17 cellular contexts compared by ENCODE assay signal in genomic region chr16:83599789-83600462, GRCh38.
DNase-seq lines count a peak whose midpoint lies in the region; ATAC-seq, FAIRE-seq and TF ChIP-seq lines count a peak whose summit lies in the region.
"Had no signal": no experiment of that assay in that cellular context is flagged by ENCODE, and none has a peak within 500 bp of the region (broad histone marks: within the 10 kb centered on the region; RNA-seq: fewer than 3 reads in every experiment).

No MANE protein-coding gene starts in this region.

- no peak overlapping the region for H4K91ac ChIP-seq in H9 (ENCODE audit: insufficient read length, low read depth, low read length)

- H3K4me3 ChIP-seq in bronchial epithelial cell (ENCODE audit: low read depth, low read length) (no peak overlapping the region), psoas muscle (peak overlapping the region; percentile 42)

- H3K9me3 Mint-ChIP-seq in H9: peaks cover 2 to 5% of the 10 kb centered on the region in 2 experiments; a peak in 2 of 5 replicates

- no peak overlapping the region for H3K9ac ChIP-seq in H9 (ENCODE audit: extremely low read depth, insufficient read length, low read length)

- 0 out of 7 replicates have a peak, but pooled peaks cover 0 to 2% (median 0%) of the 10 kb centered on the region in 3 experiments for H3K36me3 Mint-ChIP-seq in H9 (ENCODE audit: insufficient read depth in 1 of 3, low read depth in 3 of 3)

- H3K18ac ChIP-seq in H9 (ENCODE audit: insufficient read length, low read depth, low read length): no peak overlapping the region

- no peak overlapping the region for H3K27ac Mint-ChIP-seq in H9

- H2BK5ac ChIP-seq in H9 (ENCODE audit: insufficient read length, low read length): no peak overlapping the region

- DNase-seq in DMS53 (lab: John Stamatoyannopoulos, UW) (peak; percentile 65), H9 (peak; percentile 10), bronchial epithelial cell (ENCODE audit: low read depth) (no peak), psoas muscle (peak in 1 of 2 donors; percentile 52), ureter (ENCODE audit: low spot score) (no peak), urothelium cell line (ENCODE audit: low spot score) (no peak)
- no peak for DNase-seq in stimulated activated CD8-positive, alpha-beta memory T cell treated with anti-CD3 and anti-CD28 coated beads, Interleukin-4, amount 100 ng/mL, for 48 hours
- DNase-seq: C1 segment of cervical spinal cord, H7, MM.1S, NCI-H1105 treated with DMSO at 0.1 percent for 48 hours, NCI-H187, NCI-H2171 treated with DMSO at 0.1 percent for 48 hours, NCI-H446 treated with DMSO at 0.1 percent for 48 hours, NCI-H748 treated with DMSO at 0.1 percent for 48 hours, PC-3 had no signal

- TF ChIP-seq CTCF in H9 (conservative IDR thresholded peaks at IDR 0.05): no peak
- TF ChIP-seq CTCF in bronchial epithelial cell (IDR thresholded peaks at IDR 0.05; ENCODE audit: insufficient read depth, low read length, severe bottlenecking): no peak
- TF ChIP-seq CTCF in psoas muscle (IDR thresholded peaks at IDR 0.05): no peak

- peaks cover 23% of the 10 kb centered on the region for H3K27me3 Mint-ChIP-seq in H9 (ENCODE audit: low read depth)

- H2BK120ac ChIP-seq in H9 (ENCODE audit: low read depth, low read length, poor library complexity, severe bottlenecking): no peak overlapping the region

- no CpG with 5 or more reads among the region's 15 CpGs for WGBS in H9 (ENCODE audit: extremely low coverage, insufficient read length, low lambda C conversion rate)
- WGBS in psoas muscle, 3 donors: 20 to 35% (median 28%) methylated on average over 15 of the region's 15 CpGs

- H3K79me1 ChIP-seq in H9 (ENCODE audit: insufficient read depth, low read depth, low read length, poor library complexity, severe bottlenecking): no peaks in the 10 kb centered on the region

- H2BK15ac ChIP-seq in H9 (ENCODE audit: low read depth, low read length): no peak overlapping the region

- H4K5ac ChIP-seq in H9 (ENCODE audit: insufficient read length, low read depth, low read length): no peak overlapping the region

- no peaks in the 10 kb centered on the region for H3K27me3 ChIP-seq in H9 (ENCODE audit: insufficient read depth, low read length)
- H3K27me3 ChIP-seq in bronchial epithelial cell (ENCODE audit: control insufficient read depth, insufficient read depth, low read length): no peaks in the 10 kb centered on the region
- no peaks in the 10 kb centered on the region for H3K27me3 ChIP-seq in psoas muscle (ENCODE audit: insufficient read depth in 3 of 3, low read length in 2 of 3)

- H4K8ac ChIP-seq in H9 (replicated peaks; ENCODE audit: insufficient read length, low read depth, low read length): no peak overlapping the region

- no peak overlapping the region for H3K4me3 Mint-ChIP-seq in H9

- H3K4me1 ChIP-seq in H9 (ENCODE audit: insufficient read depth, low read length): peaks cover 12% of the 10 kb centered on the region
- no peaks in the 10 kb centered on the region for H3K4me1 ChIP-seq in psoas muscle

- H2BK12ac ChIP-seq in H9 (ENCODE audit: insufficient read length, low read depth, low read length): no peak overlapping the region

- FAIRE-seq in bronchial epithelial cell (lab: Jason Lieb, UNC): peak; percentile 58
- no peak for FAIRE-seq in urothelium cell line (lab: Jason Lieb, UNC)

- no peaks in the 10 kb centered on the region for H3K23me2 ChIP-seq in H9 (ENCODE audit: insufficient read length, low read depth, low read length, poor library complexity, severe bottlenecking)

- H3K36me3 ChIP-seq in bronchial epithelial cell (ENCODE audit: control insufficient read depth, insufficient read depth, low read length): no peaks in the 10 kb centered on the region
- no peaks in the 10 kb centered on the region for H3K36me3 ChIP-seq in psoas muscle (ENCODE audit: insufficient read depth in 1 of 2, low read depth in 1 of 2)

- no peak overlapping the region for H3K14ac ChIP-seq in H9 (ENCODE audit: insufficient read depth, low read length)

- peaks cover 26 to 27% of the 10 kb centered on the region in 2 experiments for H3K4me1 Mint-ChIP-seq in H9

- no peak overlapping the region for H3T11ph ChIP-seq in H9 (ENCODE audit: low read length)

- no peaks in the 10 kb centered on the region for H3K9me3 ChIP-seq in H9 (ENCODE audit: control insufficient read depth, low read depth, low read length)
- no peaks in the 10 kb centered on the region for H3K9me3 ChIP-seq in psoas muscle

- H2BK20ac ChIP-seq in H9 (ENCODE audit: low read depth, low read length, poor library complexity, severe bottlenecking): no peak overlapping the region

- H3K56ac ChIP-seq in H9 (ENCODE audit: insufficient read length, low read depth, low read length): no peak overlapping the region

- H2AK5ac ChIP-seq in H9 (ENCODE audit: insufficient read length, low read length): no peak overlapping the region

- H3K27ac ChIP-seq in H9 (ENCODE audit: insufficient read length, low read depth, low read length): no peak overlapping the region
- H3K27ac ChIP-seq in psoas muscle: peak overlapping the region; percentile 33

- no peak overlapping the region for H3K4ac ChIP-seq in H9 (ENCODE audit: low read depth, low read length)

- no peaks in the 10 kb centered on the region for H4K20me1 ChIP-seq in H9 (ENCODE audit: control insufficient read depth, insufficient read depth, insufficient read length)

- intact Hi-C loops in psoas muscle (cut with DNase I): no loop called here

- H3K23ac ChIP-seq in H9 (ENCODE audit: insufficient read length, low read depth, low read length): no peak overlapping the region

- peak; percentile 57 to 94 (median 81) for ATAC-seq in psoas muscle
- ATAC-seq in GM21717 (IDR thresholded peaks at IDR 0.05; ENCODE audit: unreplicated experiment): no peak
- ATAC-seq: PC-3 had no signal

- no peaks in the 10 kb centered on the region for H3K79me2 ChIP-seq in H9 (ENCODE audit: insufficient read depth, low read length)

- H2AFZ ChIP-seq in H9 (ENCODE audit: low read length): no peak overlapping the region

- no peak overlapping the region for H3K4me2 ChIP-seq in H9 (ENCODE audit: insufficient read depth, insufficient read length, low read length)

Comparison
In these comparisons a context has a peak if more than half of its experiments do, and no peak if none do; other contexts are left out.
1. DNase-seq: peak in DMS53 (single experiment) and H9 (single experiment); none in bronchial epithelial cell (single experiment), stimulated activated CD8-positive, alpha-beta memory T cell treated with anti-CD3 and anti-CD28 coated beads, Interleukin-4, amount 100 ng/mL, for 48 hours (single experiment), ureter (single experiment) and urothelium cell line (single experiment).